In the genomic region with DNA sequence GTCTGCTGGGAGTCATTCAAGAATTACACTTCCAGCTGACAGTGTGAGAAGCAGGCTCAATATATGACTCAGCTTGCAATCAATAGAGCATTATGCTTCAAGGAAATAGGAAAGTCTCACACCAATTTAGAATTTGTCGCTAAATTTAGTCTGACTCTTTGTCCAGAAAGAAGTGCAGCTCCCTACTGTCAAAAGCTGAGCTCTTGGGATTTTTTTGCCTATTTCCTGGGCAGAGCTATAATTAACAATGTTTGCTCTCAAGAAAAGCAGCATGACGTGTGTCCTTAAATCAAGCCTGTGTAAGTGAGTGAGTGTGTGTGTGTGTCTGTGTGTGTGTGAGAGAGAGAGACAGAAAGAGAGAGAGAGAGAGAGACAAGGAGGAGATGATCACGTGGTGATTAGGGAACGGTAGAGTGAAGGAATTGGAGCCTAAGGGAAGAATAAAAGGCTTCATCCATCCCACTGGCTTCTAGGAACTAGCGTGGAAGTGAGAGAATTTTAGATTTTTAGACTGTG, we compare ENCODE assay signal across 9 cellular contexts. TPM values are rescaled to one million over a fixed set of nuclear protein-coding genes. Genes with fewer than 3 reads are reported as not detected.
DNase-seq lines count a peak whose midpoint lies in the region; ATAC-seq, FAIRE-seq and TF ChIP-seq lines count a peak whose summit lies in the region.
"Had no signal": no experiment of that assay in that cellular context is flagged by ENCODE, and none has a peak within 500 bp of the region (broad histone marks: within the 10 kb centered on the region; RNA-seq: fewer than 3 reads in every experiment).

No MANE protein-coding gene starts in this region.

- intact Hi-C loops in breast epithelium (cut with DNase I; ENCODE audit: low total_unique reads) = no loop called here

- H3K27ac ChIP-seq in breast epithelium (peak overlapping the region; percentile 20 to 67), mesodermal cell (ENCODE audit: low read depth, low read length, severe bottlenecking) (peak overlapping the region; percentile 90)

- no peak overlapping the region for H3K4me3 Mint-ChIP-seq in stimulated activated naive B cell treated with anti-CD40 and anti-IgM and Interleukin-4, amounts not matched to agents 10 μg/mL and 1 μg/mL and 100 μg/mL, for 72 hours

- H3K9me3 Mint-ChIP-seq in stimulated activated naive B cell treated with anti-CD40 and anti-IgM and Interleukin-4, amounts not matched to agents 10 μg/mL and 1 μg/mL and 100 μg/mL, for 72 hours = no peaks in the 10 kb centered on the region

- H3K27me3 Mint-ChIP-seq in stimulated activated naive B cell treated with anti-CD40 and anti-IgM and Interleukin-4, amounts not matched to agents 10 μg/mL and 1 μg/mL and 100 μg/mL, for 72 hours = peaks cover 4 to 7% of the 10 kb centered on the region in 2 donors

- DNase-seq in DMS53 treated with DMSO at 0.1 percent for 48 hours (lab: John Stamatoyannopoulos, UW; ENCODE audit: unreplicated experiment) (peak; percentile 49), NCI-H1436 treated with DMSO at 0.1 percent for 48 hours (lab: John Stamatoyannopoulos, UW) (peak; percentile 86), breast epithelium (ENCODE audit: low spot score in 2 of 2) (no peak), urothelium cell line (ENCODE audit: low spot score) (no peak), T-helper 9 cell (no peak)
- DNase-seq in stimulated activated naive B cell treated with anti-CD40 and anti-IgM and Interleukin-4, amounts not matched to agents 10 μg/mL and 1 μg/mL and 100 μg/mL, for 72 hours = no peak
- DNase-seq: DND-41 had no signal

- TF ChIP-seq CTCF in breast epithelium (IDR thresholded peaks at IDR 0.05) = no peak

- 61 to 77% methylated on average over 2 to 4 of the region's 5 CpGs for WGBS in mesodermal cell (ENCODE audit: insufficient coverage in 2 of 2), 2 experiments

- no peak for FAIRE-seq in urothelium cell line (lab: Jason Lieb, UNC)

- no peak for ATAC-seq in GM21381 (IDR thresholded peaks at IDR 0.05; ENCODE audit: unreplicated experiment)
- no peak for ATAC-seq in stimulated activated naive B cell treated with anti-CD40 and anti-IgM and Interleukin-4, amounts not matched to agents 10 μg/mL and 1 μg/mL and 100 μg/mL, for 72 hours (replicated peaks)

- no peak for TF ChIP-seq POLR2A in breast epithelium (IDR thresholded peaks at IDR 0.05)

- H3K36me3 Mint-ChIP-seq in stimulated activated naive B cell treated with anti-CD40 and anti-IgM and Interleukin-4, amounts not matched to agents 10 μg/mL and 1 μg/mL and 100 μg/mL, for 72 hours = no peaks in the 10 kb centered on the region

- H3K27me3 ChIP-seq in breast epithelium = no peaks in the 10 kb centered on the region

- no peaks in the 10 kb centered on the region for H3K36me3 ChIP-seq in breast epithelium
- no peaks in the 10 kb centered on the region for H3K36me3 ChIP-seq in mesodermal cell (ENCODE audit: control insufficient read depth, insufficient read depth, low read length)

- H3K27ac Mint-ChIP-seq in stimulated activated naive B cell treated with anti-CD40 and anti-IgM and Interleukin-4, amounts not matched to agents 10 μg/mL and 1 μg/mL and 100 μg/mL, for 72 hours = no peak overlapping the region

- H3K4me3 ChIP-seq in breast epithelium (peak overlapping the region in 1 of 3 donors; percentile 4), mesodermal cell (ENCODE audit: extremely low read depth, insufficient read depth, low read length, poor library complexity, severe bottlenecking) (no peak overlapping the region)

- H3K9me3 ChIP-seq in breast epithelium (no peaks in the 10 kb centered on the region), mesodermal cell (ENCODE audit: control insufficient read depth, low read length) (no peaks in the 10 kb centered on the region)

- no peaks in the 10 kb centered on the region for H3K4me1 ChIP-seq in breast epithelium
- peaks cover 28% of the 10 kb centered on the region for H3K4me1 ChIP-seq in mesodermal cell (ENCODE audit: control insufficient read depth, insufficient read depth, low read length, poor library complexity, severe bottlenecking)

- H3K4me1 Mint-ChIP-seq in stimulated activated naive B cell treated with anti-CD40 and anti-IgM and Interleukin-4, amounts not matched to agents 10 μg/mL and 1 μg/mL and 100 μg/mL, for 72 hours = peaks cover 2 to 9% of the 10 kb centered on the region in 2 donors

RNA-seq across cellular contexts. Expression of a gene that starts 16.4 kb away (rescaled TPM):
- total RNA-seq in breast epithelium = 1 to 10 TPM; 6.0 to 9.5 (median 9.3) TPM
- polyA plus RNA-seq in mesodermal cell (2013, experiment 1 of 2) = 21.7 TPM
- 19.0 TPM for polyA plus RNA-seq in mesodermal cell (2013, experiment 2 of 2)

RNA-seq across cellular contexts. Expression of a gene that starts 50.4 kb away (rescaled TPM):
- total RNA-seq in breast epithelium = 10 to 100 TPM; 54.4 to 83.7 (median 73.7) TPM
- polyA plus RNA-seq in mesodermal cell (2013, experiment 1 of 2) = 15.5 TPM
- 18.3 TPM for polyA plus RNA-seq in mesodermal cell (2013, experiment 2 of 2)

RNA-seq across cellular contexts. Expression of a gene that starts 59.5 kb away (rescaled TPM):
- total RNA-seq in breast epithelium = 10 to 100 TPM; 62.3 to 77.0 (median 75.5) TPM
- polyA plus RNA-seq in mesodermal cell (2013, experiment 1 of 2) = 65.0 TPM
- polyA plus RNA-seq in mesodermal cell (2013, experiment 2 of 2) = 74.3 TPM

Comparison
In these comparisons a context has a peak if more than half of its experiments do, and no peak if none do; other contexts are left out.
1. DNase-seq: peak in DMS53 treated with DMSO at 0.1 percent for 48 hours (single experiment) and NCI-H1436 treated with DMSO at 0.1 percent for 48 hours (single experiment); none in breast epithelium (0 of 2), urothelium cell line (single experiment), stimulated activated naive B cell treated with anti-CD40 and anti-IgM and Interleukin-4, amounts not matched to agents 10 μg/mL and 1 μg/mL and 100 μg/mL, for 72 hours (single experiment) and T-helper 9 cell (single experiment).